Comparison of ENCODE assay signal across 9 cellular contexts in the genomic region with DNA sequence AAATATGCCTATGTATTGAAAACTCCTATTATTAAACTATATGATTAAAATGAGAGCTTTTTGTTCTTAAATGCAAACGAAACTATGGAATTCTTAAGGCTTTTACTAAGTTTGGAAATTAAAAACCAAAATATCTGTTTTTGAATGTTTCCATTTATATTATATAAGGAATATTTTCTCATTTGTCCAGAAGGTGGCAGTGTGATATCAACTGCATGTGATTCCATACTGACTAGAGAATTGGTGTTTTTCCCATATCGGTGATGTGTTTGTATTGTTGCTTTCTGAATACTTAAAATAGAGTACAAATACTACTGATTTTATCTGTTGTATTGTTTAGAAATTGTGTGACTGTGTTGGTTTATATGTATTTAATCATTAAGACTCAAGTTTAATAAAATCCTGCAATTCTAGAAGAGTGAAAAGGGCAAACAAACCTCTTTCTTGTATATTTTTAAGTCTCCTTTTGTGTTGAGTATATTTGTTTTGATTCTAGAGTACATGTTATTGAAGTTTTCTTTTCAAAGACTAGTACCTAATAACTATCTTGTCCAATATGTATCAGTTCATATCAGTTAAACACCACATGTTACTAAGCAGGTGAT.
DNase-seq lines count a peak whose midpoint lies in the region; ATAC-seq and TF ChIP-seq lines count a peak whose summit lies in the region.
"Had no signal": no experiment of that assay in that cellular context is flagged by ENCODE, and none has a peak within 500 bp of the region (broad histone marks: within the 10 kb centered on the region; RNA-seq: fewer than 3 reads in every experiment).

No MANE protein-coding gene starts in this region.

- peaks cover 18% of the 10 kb centered on the region for H3K4me1 ChIP-seq in SJCRH30

- TF ChIP-seq CTCF in CD4-positive, alpha-beta T cell (IDR thresholded peaks at IDR 0.05): peak; percentile 77
- TF ChIP-seq CTCF in fibroblast of villous mesenchyme (IDR thresholded peaks at IDR 0.05; ENCODE audit: insufficient read depth, low read depth, low read length): peak; percentile 61

- ATAC-seq in CD4-positive, alpha-beta T cell (ENCODE audit: poor library complexity): no peak
- peak; percentile 54 for ATAC-seq in GM18909 (IDR thresholded peaks at IDR 0.05; ENCODE audit: poor library complexity, unreplicated experiment)
- peak; percentile 81 for ATAC-seq in sciatic nerve
- ATAC-seq in HG02588 (IDR thresholded peaks at IDR 0.05; ENCODE audit: unreplicated experiment): no peak

- no peak overlapping the region for H3K27ac Mint-ChIP-seq in CD4-positive, alpha-beta T cell

- CTCF ChIA-PET in CD4-positive, alpha-beta T cell (lab: Charles Lee): no interaction called here

- H3K4me3 ChIP-seq in SJCRH30 (no peak overlapping the region), fibroblast of villous mesenchyme (ENCODE audit: low read depth, low read length) (no peak overlapping the region)

- no peaks in the 10 kb centered on the region for H3K4me1 Mint-ChIP-seq in CD4-positive, alpha-beta T cell (ENCODE audit: low read depth)

- H3K9me3 Mint-ChIP-seq in CD4-positive, alpha-beta T cell: no peaks in the 10 kb centered on the region

- POLR2A ChIA-PET in CD4-positive, alpha-beta T cell (lab: Charles Lee): no interaction called here

- H3K36me3 Mint-ChIP-seq in CD4-positive, alpha-beta T cell (ENCODE audit: low read depth): no peaks in the 10 kb centered on the region

- no peaks in the 10 kb centered on the region for H3K27me3 ChIP-seq in CD4-positive, alpha-beta T cell (ENCODE audit: control insufficient read depth, insufficient read depth, low read length)
- H3K27me3 ChIP-seq in SJCRH30: no peaks in the 10 kb centered on the region
- H3K27me3 ChIP-seq: neutrophil had no signal

- H3K36me3 ChIP-seq in SJCRH30: no peaks in the 10 kb centered on the region
- H3K36me3 ChIP-seq: neutrophil had no signal

- H3K4me3 Mint-ChIP-seq in CD4-positive, alpha-beta T cell: no peak overlapping the region

- intact Hi-C loops in CD4-positive, alpha-beta T cell (cut with DNase I, micrococcal nuclease): loop anchor here (1.0 to 2.0 kb wide), 2 partner anchors 1589 to 1590 kb away; no protein-coding TSS in a partner anchor
- intact Hi-C loops in sciatic nerve (cut with DNase I): no loop called here

- no peaks in the 10 kb centered on the region for H3K9me3 ChIP-seq in CD4-positive, alpha-beta T cell (ENCODE audit: control insufficient read depth, low read length)
- no peaks in the 10 kb centered on the region for H3K9me3 ChIP-seq in SJCRH30 (replicated peaks)
- H3K9me3 ChIP-seq: neutrophil had no signal

- no peaks in the 10 kb centered on the region for H3K27me3 Mint-ChIP-seq in CD4-positive, alpha-beta T cell

- H3K27ac ChIP-seq in CD4-positive, alpha-beta T cell (ENCODE audit: low read depth, low read length): no peak overlapping the region
- H3K27ac ChIP-seq in SJCRH30: peak overlapping the region; percentile 55
- H3K27ac ChIP-seq: neutrophil had no signal

- TF ChIP-seq RAD21 in Ishikawa (IDR thresholded peaks at IDR 0.05; ENCODE audit: low read depth): peak; percentile 87

- no peak for DNase-seq in CD4-positive, alpha-beta T cell
- peak in 1 of 2 experiments; percentile 78 for DNase-seq in SJCRH30
- peak; percentile 73 for DNase-seq in fibroblast of villous mesenchyme (ENCODE audit: low read depth)
- DNase-seq in sciatic nerve (ENCODE audit: low spot score): no peak
- DNase-seq in activated CD4-positive, CD25-positive, alpha-beta regulatory T cell treated with anti-CD3 and anti-CD28 coated beads, Interleukin-2, amount 50 U/mL, for 72 hours: no peak

- TF ChIP-seq EP300 in Ishikawa (IDR thresholded peaks at IDR 0.05; ENCODE audit: borderline replicate concordance): no peak

TF ChIP-seq in Ishikawa, 13 proteins besides CTCF, POLR2A, EP300 and RAD21:
- TF ChIP-seq TEAD4 (IDR thresholded peaks at IDR 0.05) (no peak), NFIC (IDR thresholded peaks at IDR 0.05) (no peak), EGR1 (IDR thresholded peaks at IDR 0.05) (no peak), YY1 (IDR thresholded peaks at IDR 0.05; ENCODE audit: low read depth) (no peak), TCF12 (IDR thresholded peaks at IDR 0.05; ENCODE audit: low read depth) (no peak)
- TF ChIP-seq, protein P1, sequence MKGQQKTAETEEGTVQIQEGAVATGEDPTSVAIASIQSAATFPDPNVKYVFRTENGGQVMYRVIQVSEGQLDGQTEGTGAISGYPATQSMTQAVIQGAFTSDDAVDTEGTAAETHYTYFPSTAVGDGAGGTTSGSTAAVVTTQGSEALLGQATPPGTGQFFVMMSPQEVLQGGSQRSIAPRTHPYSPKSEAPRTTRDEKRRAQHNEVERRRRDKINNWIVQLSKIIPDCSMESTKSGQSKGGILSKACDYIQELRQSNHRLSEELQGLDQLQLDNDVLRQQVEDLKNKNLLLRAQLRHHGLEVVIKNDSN (IDR thresholded peaks at IDR 0.05): no peak
TF ChIP-seq in Ishikawa: peak in this region for 0.

Comparison
In these comparisons a context has a peak if more than half of its experiments do, and no peak if none do; other contexts are left out.
1. ATAC-seq: peak in GM18909 (single experiment) and sciatic nerve (single experiment); none in CD4-positive, alpha-beta T cell (single experiment) and HG02588 (single experiment).